In the genomic region with DNA sequence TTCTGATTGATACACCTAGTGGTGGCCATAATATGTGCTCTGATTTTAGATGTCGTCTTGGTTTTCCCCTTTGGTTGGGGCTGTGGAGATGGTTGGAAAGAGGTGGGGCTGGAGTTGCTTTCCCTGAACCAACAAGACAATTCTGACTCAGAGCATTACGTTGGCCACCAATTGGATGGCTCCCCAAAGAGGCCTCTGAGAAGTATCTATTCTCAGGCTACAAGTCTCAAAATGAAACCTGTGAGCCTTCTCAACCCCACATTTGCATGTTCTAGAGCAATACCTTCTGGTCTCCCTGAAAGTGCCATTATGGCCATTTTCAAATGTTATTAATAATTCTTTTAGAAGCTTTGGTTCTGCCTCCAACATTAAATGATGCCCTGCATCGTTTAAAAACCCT, we compare ENCODE assay signal across 1 cellular context.
TF ChIP-seq lines count a peak whose summit lies in the region.

No MANE protein-coding gene starts in this region.

TF ChIP-seq in GM12878, 131 proteins besides CTCF, POLR2A, EP300 and RAD21 (continued from another document and continues in another):
- TF ChIP-seq, protein P1, sequence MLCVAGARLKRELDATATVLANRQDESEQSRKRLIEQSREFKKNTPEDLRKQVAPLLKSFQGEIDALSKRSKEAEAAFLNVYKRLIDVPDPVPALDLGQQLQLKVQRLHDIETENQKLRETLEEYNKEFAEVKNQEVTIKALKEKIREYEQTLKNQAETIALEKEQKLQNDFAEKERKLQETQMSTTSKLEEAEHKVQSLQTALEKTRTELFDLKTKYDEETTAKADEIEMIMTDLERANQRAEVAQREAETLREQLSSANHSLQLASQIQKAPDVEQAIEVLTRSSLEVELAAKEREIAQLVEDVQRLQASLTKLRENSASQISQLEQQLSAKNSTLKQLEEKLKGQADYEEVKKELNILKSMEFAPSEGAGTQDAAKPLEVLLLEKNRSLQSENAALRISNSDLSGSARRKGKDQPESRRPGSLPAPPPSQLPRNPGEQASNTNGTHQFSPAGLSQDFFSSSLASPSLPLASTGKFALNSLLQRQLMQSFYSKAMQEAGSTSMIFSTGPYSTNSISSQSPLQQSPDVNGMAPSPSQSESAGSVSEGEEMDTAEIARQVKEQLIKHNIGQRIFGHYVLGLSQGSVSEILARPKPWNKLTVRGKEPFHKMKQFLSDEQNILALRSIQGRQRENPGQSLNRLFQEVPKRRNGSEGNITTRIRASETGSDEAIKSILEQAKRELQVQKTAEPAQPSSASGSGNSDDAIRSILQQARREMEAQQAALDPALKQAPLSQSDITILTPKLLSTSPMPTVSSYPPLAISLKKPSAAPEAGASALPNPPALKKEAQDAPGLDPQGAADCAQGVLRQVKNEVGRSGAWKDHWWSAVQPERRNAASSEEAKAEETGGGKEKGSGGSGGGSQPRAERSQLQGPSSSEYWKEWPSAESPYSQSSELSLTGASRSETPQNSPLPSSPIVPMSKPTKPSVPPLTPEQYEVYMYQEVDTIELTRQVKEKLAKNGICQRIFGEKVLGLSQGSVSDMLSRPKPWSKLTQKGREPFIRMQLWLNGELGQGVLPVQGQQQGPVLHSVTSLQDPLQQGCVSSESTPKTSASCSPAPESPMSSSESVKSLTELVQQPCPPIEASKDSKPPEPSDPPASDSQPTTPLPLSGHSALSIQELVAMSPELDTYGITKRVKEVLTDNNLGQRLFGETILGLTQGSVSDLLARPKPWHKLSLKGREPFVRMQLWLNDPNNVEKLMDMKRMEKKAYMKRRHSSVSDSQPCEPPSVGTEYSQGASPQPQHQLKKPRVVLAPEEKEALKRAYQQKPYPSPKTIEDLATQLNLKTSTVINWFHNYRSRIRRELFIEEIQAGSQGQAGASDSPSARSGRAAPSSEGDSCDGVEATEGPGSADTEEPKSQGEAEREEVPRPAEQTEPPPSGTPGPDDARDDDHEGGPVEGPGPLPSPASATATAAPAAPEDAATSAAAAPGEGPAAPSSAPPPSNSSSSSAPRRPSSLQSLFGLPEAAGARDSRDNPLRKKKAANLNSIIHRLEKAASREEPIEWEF (IDR thresholded peaks at IDR 0.05; ENCODE audit: insufficient replicate concordance, low read depth, low read length), result no peak
- TF ChIP-seq BCL11A (IDR thresholded peaks at IDR 0.05; ENCODE audit: low read depth, low read length), result peak; percentile 75; the same call in 1 of the 2 replicates
- TF ChIP-seq POLR2AphosphoS2 (IDR thresholded peaks at IDR 0.05; ENCODE audit: low read depth, low read length), result no peak
- TF ChIP-seq CHD4 (IDR thresholded peaks at IDR 0.05), result no peak
- TF ChIP-seq, protein P2, sequence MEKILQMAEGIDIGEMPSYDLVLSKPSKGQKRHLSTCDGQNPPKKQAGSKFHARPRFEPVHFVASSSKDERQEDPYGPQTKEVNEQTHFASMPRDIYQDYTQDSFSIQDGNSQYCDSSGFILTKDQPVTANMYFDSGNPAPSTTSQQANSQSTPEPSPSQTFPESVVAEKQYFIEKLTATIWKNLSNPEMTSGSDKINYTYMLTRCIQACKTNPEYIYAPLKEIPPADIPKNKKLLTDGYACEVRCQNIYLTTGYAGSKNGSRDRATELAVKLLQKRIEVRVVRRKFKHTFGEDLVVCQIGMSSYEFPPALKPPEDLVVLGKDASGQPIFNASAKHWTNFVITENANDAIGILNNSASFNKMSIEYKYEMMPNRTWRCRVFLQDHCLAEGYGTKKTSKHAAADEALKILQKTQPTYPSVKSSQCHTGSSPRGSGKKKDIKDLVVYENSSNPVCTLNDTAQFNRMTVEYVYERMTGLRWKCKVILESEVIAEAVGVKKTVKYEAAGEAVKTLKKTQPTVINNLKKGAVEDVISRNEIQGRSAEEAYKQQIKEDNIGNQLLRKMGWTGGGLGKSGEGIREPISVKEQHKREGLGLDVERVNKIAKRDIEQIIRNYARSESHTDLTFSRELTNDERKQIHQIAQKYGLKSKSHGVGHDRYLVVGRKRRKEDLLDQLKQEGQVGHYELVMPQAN (conservative IDR thresholded peaks at IDR 0.05), result no peak
- peak; percentile 71 for TF ChIP-seq MTA2 (IDR thresholded peaks at IDR 0.05; ENCODE audit: low read depth)
- TF ChIP-seq, protein P3, sequence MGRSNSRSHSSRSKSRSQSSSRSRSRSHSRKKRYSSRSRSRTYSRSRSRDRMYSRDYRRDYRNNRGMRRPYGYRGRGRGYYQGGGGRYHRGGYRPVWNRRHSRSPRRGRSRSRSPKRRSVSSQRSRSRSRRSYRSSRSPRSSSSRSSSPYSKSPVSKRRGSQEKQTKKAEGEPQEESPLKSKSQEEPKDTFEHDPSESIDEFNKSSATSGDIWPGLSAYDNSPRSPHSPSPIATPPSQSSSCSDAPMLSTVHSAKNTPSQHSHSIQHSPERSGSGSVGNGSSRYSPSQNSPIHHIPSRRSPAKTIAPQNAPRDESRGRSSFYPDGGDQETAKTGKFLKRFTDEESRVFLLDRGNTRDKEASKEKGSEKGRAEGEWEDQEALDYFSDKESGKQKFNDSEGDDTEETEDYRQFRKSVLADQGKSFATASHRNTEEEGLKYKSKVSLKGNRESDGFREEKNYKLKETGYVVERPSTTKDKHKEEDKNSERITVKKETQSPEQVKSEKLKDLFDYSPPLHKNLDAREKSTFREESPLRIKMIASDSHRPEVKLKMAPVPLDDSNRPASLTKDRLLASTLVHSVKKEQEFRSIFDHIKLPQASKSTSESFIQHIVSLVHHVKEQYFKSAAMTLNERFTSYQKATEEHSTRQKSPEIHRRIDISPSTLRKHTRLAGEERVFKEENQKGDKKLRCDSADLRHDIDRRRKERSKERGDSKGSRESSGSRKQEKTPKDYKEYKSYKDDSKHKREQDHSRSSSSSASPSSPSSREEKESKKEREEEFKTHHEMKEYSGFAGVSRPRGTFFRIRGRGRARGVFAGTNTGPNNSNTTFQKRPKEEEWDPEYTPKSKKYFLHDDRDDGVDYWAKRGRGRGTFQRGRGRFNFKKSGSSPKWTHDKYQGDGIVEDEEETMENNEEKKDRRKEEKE (IDR thresholded peaks at IDR 0.05), result no peak
- no peak for TF ChIP-seq NR2C1 (IDR thresholded peaks at IDR 0.05)
- TF ChIP-seq NBN (IDR thresholded peaks at IDR 0.05), result peak; percentile 68
- TF ChIP-seq, protein P4, sequence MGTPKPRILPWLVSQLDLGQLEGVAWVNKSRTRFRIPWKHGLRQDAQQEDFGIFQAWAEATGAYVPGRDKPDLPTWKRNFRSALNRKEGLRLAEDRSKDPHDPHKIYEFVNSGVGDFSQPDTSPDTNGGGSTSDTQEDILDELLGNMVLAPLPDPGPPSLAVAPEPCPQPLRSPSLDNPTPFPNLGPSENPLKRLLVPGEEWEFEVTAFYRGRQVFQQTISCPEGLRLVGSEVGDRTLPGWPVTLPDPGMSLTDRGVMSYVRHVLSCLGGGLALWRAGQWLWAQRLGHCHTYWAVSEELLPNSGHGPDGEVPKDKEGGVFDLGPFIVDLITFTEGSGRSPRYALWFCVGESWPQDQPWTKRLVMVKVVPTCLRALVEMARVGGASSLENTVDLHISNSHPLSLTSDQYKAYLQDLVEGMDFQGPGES (IDR thresholded peaks at IDR 0.05), result no peak
- TF ChIP-seq SPI1 (IDR thresholded peaks at IDR 0.05; ENCODE audit: borderline replicate concordance, insufficient read depth, low read depth, low read length), result no peak
- TF ChIP-seq SP1 (IDR thresholded peaks at IDR 0.05; ENCODE audit: low read depth, low read length), result peak; percentile 71
- peak; percentile 83; the same call in 1 of the 2 replicates for TF ChIP-seq PAX5 (IDR thresholded peaks at IDR 0.05; ENCODE audit: borderline replicate concordance, low read depth, low read length)
- no peak for TF ChIP-seq BRCA1 (IDR thresholded peaks at IDR 0.05; ENCODE audit: low read depth, low read length)
- TF ChIP-seq NR2F1 (conservative IDR thresholded peaks at IDR 0.05), result no peak
- TF ChIP-seq ZNF274 (IDR thresholded peaks at IDR 0.05; ENCODE audit: insufficient read depth, insufficient read length), result no peak
- TF ChIP-seq HDGF (IDR thresholded peaks at IDR 0.05), result no peak
- TF ChIP-seq ZNF207 (IDR thresholded peaks at IDR 0.05; ENCODE audit: borderline replicate concordance), result no peak
- TF ChIP-seq POLR2AphosphoS5 (IDR thresholded peaks at IDR 0.05; ENCODE audit: low read length), result no peak
- TF ChIP-seq ATF7 (IDR thresholded peaks at IDR 0.05; ENCODE audit: low read depth), result peak; percentile 76
- TF ChIP-seq IRF4 (IDR thresholded peaks at IDR 0.05; ENCODE audit: low read depth, low read length), result peak; percentile 91
- TF ChIP-seq CREM (IDR thresholded peaks at IDR 0.05; ENCODE audit: low read depth), result peak; percentile 61; the same call in 1 of the 2 replicates
- TF ChIP-seq, protein P5, sequence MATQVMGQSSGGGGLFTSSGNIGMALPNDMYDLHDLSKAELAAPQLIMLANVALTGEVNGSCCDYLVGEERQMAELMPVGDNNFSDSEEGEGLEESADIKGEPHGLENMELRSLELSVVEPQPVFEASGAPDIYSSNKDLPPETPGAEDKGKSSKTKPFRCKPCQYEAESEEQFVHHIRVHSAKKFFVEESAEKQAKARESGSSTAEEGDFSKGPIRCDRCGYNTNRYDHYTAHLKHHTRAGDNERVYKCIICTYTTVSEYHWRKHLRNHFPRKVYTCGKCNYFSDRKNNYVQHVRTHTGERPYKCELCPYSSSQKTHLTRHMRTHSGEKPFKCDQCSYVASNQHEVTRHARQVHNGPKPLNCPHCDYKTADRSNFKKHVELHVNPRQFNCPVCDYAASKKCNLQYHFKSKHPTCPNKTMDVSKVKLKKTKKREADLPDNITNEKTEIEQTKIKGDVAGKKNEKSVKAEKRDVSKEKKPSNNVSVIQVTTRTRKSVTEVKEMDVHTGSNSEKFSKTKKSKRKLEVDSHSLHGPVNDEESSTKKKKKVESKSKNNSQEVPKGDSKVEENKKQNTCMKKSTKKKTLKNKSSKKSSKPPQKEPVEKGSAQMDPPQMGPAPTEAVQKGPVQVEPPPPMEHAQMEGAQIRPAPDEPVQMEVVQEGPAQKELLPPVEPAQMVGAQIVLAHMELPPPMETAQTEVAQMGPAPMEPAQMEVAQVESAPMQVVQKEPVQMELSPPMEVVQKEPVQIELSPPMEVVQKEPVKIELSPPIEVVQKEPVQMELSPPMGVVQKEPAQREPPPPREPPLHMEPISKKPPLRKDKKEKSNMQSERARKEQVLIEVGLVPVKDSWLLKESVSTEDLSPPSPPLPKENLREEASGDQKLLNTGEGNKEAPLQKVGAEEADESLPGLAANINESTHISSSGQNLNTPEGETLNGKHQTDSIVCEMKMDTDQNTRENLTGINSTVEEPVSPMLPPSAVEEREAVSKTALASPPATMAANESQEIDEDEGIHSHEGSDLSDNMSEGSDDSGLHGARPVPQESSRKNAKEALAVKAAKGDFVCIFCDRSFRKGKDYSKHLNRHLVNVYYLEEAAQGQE (IDR thresholded peaks at IDR 0.05; ENCODE audit: low read depth, low read length), result no peak
- 0 out of 2 replicates have a peak, but pooled peaks have one; percentile 55 for TF ChIP-seq WRNIP1 (IDR thresholded peaks at IDR 0.05; ENCODE audit: borderline replicate concordance, low read depth, low read length)
- TF ChIP-seq YY1 (IDR thresholded peaks at IDR 0.05; ENCODE audit: low read depth, low read length), result peak; percentile 74; the same call in 1 of the 2 replicates
- TF ChIP-seq SMC3 (IDR thresholded peaks at IDR 0.05; ENCODE audit: borderline replicate concordance, low read length), result no peak
- no peak for TF ChIP-seq ZNF622 (IDR thresholded peaks at IDR 0.05)
- TF ChIP-seq TAF1 (IDR thresholded peaks at IDR 0.05; ENCODE audit: borderline replicate concordance, low read depth, low read length), result no peak
- TF ChIP-seq RBBP5 (conservative IDR thresholded peaks at IDR 0.05), result no peak
- no peak for TF ChIP-seq MTA3 (IDR thresholded peaks at IDR 0.05; ENCODE audit: borderline replicate concordance, low read length)
- peak; percentile 84 for TF ChIP-seq MEF2B (IDR thresholded peaks at IDR 0.05; ENCODE audit: partially characterized antibody, poor library complexity, severe bottlenecking)
- TF ChIP-seq ZNF217 (IDR thresholded peaks at IDR 0.05), result peak; percentile 40; the same call in 1 of the 2 replicates
- TF ChIP-seq, protein P6, sequence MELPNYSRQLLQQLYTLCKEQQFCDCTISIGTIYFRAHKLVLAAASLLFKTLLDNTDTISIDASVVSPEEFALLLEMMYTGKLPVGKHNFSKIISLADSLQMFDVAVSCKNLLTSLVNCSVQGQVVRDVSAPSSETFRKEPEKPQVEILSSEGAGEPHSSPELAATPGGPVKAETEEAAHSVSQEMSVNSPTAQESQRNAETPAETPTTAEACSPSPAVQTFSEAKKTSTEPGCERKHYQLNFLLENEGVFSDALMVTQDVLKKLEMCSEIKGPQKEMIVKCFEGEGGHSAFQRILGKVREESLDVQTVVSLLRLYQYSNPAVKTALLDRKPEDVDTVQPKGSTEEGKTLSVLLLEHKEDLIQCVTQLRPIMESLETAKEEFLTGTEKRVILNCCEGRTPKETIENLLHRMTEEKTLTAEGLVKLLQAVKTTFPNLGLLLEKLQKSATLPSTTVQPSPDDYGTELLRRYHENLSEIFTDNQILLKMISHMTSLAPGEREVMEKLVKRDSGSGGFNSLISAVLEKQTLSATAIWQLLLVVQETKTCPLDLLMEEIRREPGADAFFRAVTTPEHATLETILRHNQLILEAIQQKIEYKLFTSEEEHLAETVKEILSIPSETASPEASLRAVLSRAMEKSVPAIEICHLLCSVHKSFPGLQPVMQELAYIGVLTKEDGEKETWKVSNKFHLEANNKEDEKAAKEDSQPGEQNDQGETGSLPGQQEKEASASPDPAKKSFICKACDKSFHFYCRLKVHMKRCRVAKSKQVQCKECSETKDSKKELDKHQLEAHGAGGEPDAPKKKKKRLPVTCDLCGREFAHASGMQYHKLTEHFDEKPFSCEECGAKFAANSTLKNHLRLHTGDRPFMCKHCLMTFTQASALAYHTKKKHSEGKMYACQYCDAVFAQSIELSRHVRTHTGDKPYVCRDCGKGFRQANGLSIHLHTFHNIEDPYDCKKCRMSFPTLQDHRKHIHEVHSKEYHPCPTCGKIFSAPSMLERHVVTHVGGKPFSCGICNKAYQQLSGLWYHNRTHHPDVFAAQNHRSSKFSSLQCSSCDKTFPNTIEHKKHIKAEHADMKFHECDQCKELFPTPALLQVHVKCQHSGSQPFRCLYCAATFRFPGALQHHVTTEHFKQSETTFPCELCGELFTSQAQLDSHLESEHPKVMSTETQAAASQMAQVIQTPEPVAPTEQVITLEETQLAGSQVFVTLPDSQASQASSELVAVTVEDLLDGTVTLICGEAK (IDR thresholded peaks at IDR 0.05; ENCODE audit: borderline replicate concordance), result no peak
- TF ChIP-seq, protein P7, sequence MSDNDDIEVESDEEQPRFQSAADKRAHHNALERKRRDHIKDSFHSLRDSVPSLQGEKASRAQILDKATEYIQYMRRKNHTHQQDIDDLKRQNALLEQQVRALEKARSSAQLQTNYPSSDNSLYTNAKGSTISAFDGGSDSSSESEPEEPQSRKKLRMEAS (IDR thresholded peaks at IDR 0.05; ENCODE audit: low read depth, low read length), result no peak
- TF ChIP-seq, protein P8, sequence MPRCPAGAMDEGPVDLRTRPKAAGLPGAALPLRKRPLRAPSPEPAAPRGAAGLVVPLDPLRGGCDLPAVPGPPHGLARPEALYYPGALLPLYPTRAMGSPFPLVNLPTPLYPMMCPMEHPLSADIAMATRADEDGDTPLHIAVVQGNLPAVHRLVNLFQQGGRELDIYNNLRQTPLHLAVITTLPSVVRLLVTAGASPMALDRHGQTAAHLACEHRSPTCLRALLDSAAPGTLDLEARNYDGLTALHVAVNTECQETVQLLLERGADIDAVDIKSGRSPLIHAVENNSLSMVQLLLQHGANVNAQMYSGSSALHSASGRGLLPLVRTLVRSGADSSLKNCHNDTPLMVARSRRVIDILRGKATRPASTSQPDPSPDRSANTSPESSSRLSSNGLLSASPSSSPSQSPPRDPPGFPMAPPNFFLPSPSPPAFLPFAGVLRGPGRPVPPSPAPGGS (IDR thresholded peaks at IDR 0.05; ENCODE audit: borderline replicate concordance, insufficient read depth, low read depth, low read length, poor library complexity, severe bottlenecking), result no peak
- TF ChIP-seq PAX8 (IDR thresholded peaks at IDR 0.05), result no peak
- no peak for TF ChIP-seq SUPT20H (IDR thresholded peaks at IDR 0.05; ENCODE audit: borderline replicate concordance, control insufficient read depth, low read depth, low read length)
- peak; percentile 94 to 95 for TF ChIP-seq IKZF2 (IDR thresholded peaks at IDR 0.05)
- TF ChIP-seq JUND (IDR thresholded peaks at IDR 0.05; ENCODE audit: low read depth, low read length), result peak; percentile 38; the same call in 1 of the 2 replicates
- no peak for TF ChIP-seq HDAC6 (IDR thresholded peaks at IDR 0.05; ENCODE audit: unreplicated experiment)
